ENCODE assay signal across 1 cellular context in the genomic region with DNA sequence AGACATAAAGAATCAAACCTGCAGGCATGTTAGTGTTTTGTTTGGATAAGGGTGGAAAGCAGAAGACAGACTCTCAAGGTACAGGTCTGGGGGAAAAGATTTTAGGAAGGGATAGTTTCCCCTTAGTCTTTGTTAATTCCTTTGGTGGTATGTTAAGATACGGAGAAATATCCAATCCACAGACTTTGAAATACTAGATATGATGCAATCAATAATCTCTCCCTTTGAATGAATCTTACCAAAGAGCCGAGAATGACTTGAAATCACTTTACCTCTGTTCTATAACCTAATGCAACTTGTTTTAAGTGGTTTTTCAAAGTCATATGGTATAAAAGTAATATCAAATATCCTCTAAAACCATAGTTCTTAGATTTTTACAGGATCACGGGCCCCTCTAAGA.
TF ChIP-seq lines count a peak whose summit lies in the region.

No MANE protein-coding gene starts in this region.

TF ChIP-seq in GM23338, 12 proteins besides CTCF, POLR2A, EP300 and RAD21 (continued from another document):
- TF ChIP-seq, protein P1, sequence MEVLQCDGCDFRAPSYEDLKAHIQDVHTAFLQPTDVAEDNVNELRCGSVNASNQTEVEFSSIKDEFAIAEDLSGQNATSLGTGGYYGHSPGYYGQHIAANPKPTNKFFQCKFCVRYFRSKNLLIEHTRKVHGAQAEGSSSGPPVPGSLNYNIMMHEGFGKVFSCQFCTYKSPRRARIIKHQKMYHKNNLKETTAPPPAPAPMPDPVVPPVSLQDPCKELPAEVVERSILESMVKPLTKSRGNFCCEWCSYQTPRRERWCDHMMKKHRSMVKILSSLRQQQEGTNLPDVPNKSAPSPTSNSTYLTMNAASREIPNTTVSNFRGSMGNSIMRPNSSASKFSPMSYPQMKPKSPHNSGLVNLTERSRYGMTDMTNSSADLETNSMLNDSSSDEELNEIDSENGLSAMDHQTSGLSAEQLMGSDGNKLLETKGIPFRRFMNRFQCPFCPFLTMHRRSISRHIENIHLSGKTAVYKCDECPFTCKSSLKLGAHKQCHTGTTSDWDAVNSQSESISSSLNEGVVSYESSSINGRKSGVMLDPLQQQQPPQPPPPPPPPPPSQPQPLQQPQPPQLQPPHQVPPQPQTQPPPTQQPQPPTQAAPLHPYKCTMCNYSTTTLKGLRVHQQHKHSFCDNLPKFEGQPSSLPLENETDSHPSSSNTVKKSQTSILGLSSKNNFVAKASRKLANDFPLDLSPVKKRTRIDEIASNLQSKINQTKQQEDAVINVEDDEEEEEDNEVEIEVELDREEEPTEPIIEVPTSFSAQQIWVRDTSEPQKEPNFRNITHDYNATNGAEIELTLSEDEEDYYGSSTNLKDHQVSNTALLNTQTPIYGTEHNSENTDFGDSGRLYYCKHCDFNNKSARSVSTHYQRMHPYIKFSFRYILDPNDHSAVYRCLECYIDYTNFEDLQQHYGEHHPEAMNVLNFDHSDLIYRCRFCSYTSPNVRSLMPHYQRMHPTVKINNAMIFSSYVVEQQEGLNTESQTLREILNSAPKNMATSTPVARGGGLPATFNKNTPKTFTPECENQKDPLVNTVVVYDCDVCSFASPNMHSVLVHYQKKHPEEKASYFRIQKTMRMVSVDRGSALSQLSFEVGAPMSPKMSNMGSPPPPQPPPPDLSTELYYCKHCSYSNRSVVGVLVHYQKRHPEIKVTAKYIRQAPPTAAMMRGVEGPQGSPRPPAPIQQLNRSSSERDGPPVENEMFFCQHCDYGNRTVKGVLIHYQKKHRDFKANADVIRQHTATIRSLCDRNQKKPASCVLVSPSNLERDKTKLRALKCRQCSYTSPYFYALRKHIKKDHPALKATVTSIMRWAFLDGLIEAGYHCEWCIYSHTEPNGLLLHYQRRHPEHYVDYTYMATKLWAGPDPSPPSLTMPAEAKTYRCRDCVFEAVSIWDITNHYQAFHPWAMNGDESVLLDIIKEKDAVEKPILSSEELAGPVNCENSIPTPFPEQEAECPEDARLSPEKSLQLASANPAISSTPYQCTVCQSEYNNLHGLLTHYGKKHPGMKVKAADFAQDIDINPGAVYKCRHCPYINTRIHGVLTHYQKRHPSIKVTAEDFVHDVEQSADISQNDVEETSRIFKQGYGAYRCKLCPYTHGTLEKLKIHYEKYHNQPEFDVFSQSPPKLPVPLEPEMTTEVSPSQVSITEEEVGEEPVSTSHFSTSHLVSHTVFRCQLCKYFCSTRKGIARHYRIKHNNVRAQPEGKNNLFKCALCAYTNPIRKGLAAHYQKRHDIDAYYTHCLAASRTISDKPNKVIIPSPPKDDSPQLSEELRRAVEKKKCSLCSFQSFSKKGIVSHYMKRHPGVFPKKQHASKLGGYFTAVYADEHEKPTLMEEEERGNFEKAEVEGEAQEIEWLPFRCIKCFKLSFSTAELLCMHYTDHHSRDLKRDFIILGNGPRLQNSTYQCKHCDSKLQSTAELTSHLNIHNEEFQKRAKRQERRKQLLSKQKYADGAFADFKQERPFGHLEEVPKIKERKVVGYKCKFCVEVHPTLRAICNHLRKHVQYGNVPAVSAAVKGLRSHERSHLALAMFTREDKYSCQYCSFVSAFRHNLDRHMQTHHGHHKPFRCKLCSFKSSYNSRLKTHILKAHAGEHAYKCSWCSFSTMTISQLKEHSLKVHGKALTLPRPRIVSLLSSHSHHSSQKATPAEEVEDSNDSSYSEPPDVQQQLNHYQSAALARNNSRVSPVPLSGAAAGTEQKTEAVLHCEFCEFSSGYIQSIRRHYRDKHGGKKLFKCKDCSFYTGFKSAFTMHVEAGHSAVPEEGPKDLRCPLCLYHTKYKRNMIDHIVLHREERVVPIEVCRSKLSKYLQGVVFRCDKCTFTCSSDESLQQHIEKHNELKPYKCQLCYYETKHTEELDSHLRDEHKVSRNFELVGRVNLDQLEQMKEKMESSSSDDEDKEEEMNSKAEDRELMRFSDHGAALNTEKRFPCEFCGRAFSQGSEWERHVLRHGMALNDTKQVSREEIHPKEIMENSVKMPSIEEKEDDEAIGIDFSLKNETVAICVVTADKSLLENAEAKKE (CRISPR knock-in tag; IDR thresholded peaks at IDR 0.05), result no peak
- TF ChIP-seq NANOG (IDR thresholded peaks at IDR 0.05; ENCODE audit: borderline replicate concordance) (no peak), EZH2 (IDR thresholded peaks at IDR 0.05; ENCODE audit: low read depth, unreplicated experiment) (no peak)
- TF ChIP-seq, protein P2, sequence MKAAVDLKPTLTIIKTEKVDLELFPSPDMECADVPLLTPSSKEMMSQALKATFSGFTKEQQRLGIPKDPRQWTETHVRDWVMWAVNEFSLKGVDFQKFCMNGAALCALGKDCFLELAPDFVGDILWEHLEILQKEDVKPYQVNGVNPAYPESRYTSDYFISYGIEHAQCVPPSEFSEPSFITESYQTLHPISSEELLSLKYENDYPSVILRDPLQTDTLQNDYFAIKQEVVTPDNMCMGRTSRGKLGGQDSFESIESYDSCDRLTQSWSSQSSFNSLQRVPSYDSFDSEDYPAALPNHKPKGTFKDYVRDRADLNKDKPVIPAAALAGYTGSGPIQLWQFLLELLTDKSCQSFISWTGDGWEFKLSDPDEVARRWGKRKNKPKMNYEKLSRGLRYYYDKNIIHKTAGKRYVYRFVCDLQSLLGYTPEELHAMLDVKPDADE (IDR thresholded peaks at IDR 0.05), result no peak
